ENCODE assay signal across 12 cellular contexts in the genomic region with DNA sequence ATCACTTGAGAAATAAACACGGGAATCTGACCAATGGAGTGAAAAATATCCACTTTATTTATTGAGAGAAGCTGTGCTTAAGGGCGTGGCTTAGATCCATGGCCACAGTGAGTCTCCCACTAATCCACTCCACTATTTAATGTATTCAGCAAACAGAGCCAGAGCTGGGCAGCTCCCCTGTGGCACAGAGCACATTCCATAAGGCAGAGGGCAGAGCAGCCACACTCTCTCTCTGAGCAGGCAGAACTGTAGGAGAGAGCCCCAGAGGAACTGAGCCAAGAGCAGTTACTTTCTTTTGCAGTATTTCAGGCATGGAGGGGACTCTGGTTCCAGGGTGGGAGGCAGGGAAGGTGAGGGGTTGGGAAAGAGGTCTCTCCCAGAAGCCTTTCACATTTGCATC.
DNase-seq lines count a peak whose midpoint lies in the region; ATAC-seq, FAIRE-seq and TF ChIP-seq lines count a peak whose summit lies in the region.
"Had no signal": no experiment of that assay in that cellular context is flagged by ENCODE, and none has a peak within 500 bp of the region (broad histone marks: within the 10 kb centered on the region; RNA-seq: fewer than 3 reads in every experiment).

No MANE protein-coding gene starts in this region.

- intact Hi-C loops in Right ventricle myocardium inferior (cut with DNase I) (loop anchor here (2.0 to 10.0 kb wide), 4 partner anchors 34 to 497 kb away; no protein-coding TSS in a partner anchor), cardiac septum (cut with DNase I) (loop anchor here (5.0 to 10.0 kb wide), 5 partner anchors 34 to 377 kb away; a partner anchor contains a TSS), left cardiac atrium (cut with DNase I) (no loop called here), ovary (cut with DNase I) (loop anchor here in 2 of 4 donors (10.0 kb wide), 2 partner anchors 103 to 497 kb away; a partner anchor contains a TSS)

- ATAC-seq in Right ventricle myocardium inferior: peak; percentile 90
- ATAC-seq in left cardiac atrium: peak; percentile 77 to 86
- no peak for ATAC-seq in HG02759 (IDR thresholded peaks at IDR 0.05; ENCODE audit: unreplicated experiment)

- peaks cover 26% of the 10 kb centered on the region for H3K4me1 ChIP-seq in ovary (ENCODE audit: insufficient read depth)

- H3K9me3 ChIP-seq in ovary: no peaks in the 10 kb centered on the region

- no peak for FAIRE-seq in RCC 7860 (lab: Jason Lieb, UNC)
- FAIRE-seq: colon had no signal

- TF ChIP-seq POLR2A in ovary (IDR thresholded peaks at IDR 0.05): no peak

- H3K4me3 ChIP-seq in ovary: no peak overlapping the region

- 10 to 21% (median 11%) methylated on average over 2 of the region's 2 CpGs for WGBS in ovary, 3 donors

- DNase-seq in Right ventricle myocardium inferior (ENCODE audit: missing footprints) (no peak), cardiac septum (ENCODE audit: low spot score) (no peak), left cardiac atrium (no peak), ovary (peak in 4 of 5 donors; percentile 39 to 53 (median 44)), dermis blood vessel endothelial cell (no peak), NCI-H226 (no peak), RCC 7860 (ENCODE audit: low spot score) (no peak)
- DNase-seq: activated naive CD4-positive, alpha-beta T cell treated with Interleukin-2 at 50 U/mL for 16 hours; CD4-positive, alpha-beta memory T cell; NCI-H1105 had no signal

- TF ChIP-seq EP300 in ovary (IDR thresholded peaks at IDR 0.05): no peak

- no peaks in the 10 kb centered on the region for H3K36me3 ChIP-seq in ovary

- no peak for TF ChIP-seq CTCF in ovary (IDR thresholded peaks at IDR 0.05)

- H3K27ac ChIP-seq in ovary: peak overlapping the region; percentile 13 to 71

- H3K27me3 ChIP-seq in ovary: no peaks in the 10 kb centered on the region

Comparison
In these comparisons a context has a peak if more than half of its experiments do, and no peak if none do; other contexts are left out.
1. intact Hi-C loops: an anchor here in Right ventricle myocardium inferior (2.0 to 10.0 kb wide) and cardiac septum (5.0 to 10.0 kb wide); none called in left cardiac atrium.
2. DNase-seq: peak in ovary (4 of 5); none in Right ventricle myocardium inferior (single experiment), cardiac septum (single experiment), left cardiac atrium (single experiment), dermis blood vessel endothelial cell (single experiment), NCI-H226 (single experiment) and RCC 7860 (single experiment).